ENCODE assay signal across 1 cellular context in genomic region chr6:149497365-149497764, GRCh38.
TF ChIP-seq lines count a peak whose summit lies in the region.

No MANE protein-coding gene starts in this region.

TF ChIP-seq in H1, 55 proteins besides CTCF, POLR2A, EP300 and RAD21:
- TF ChIP-seq CEBPB (IDR thresholded peaks at IDR 0.05; ENCODE audit: low read depth, low read length) (peak; percentile 83), TCF12 (IDR thresholded peaks at IDR 0.05; ENCODE audit: low read depth, low read length) (no peak)
